25 cellular contexts compared by ENCODE assay signal in genomic region chr16:88738167-88739084, GRCh38. TPM values are rescaled to one million over a fixed set of nuclear protein-coding genes. Genes with fewer than 3 reads are reported as not detected.
DNase-seq lines count a peak whose midpoint lies in the region; ATAC-seq, FAIRE-seq and TF ChIP-seq lines count a peak whose summit lies in the region.
"Had no signal": no experiment of that assay in that cellular context is flagged by ENCODE, and none has a peak within 500 bp of the region (broad histone marks: within the 10 kb centered on the region; RNA-seq: fewer than 3 reads in every experiment).

No MANE protein-coding gene starts in this region.

- H2AFZ ChIP-seq in IMR-90 (replicated peaks; ENCODE audit: low read length, poor library complexity) (no peak overlapping the region), H1 (ENCODE audit: low read length) (no peak overlapping the region)

- no peaks in the 10 kb centered on the region for H3K79me2 ChIP-seq in H1 (ENCODE audit: control insufficient read depth in 1 of 2, insufficient read depth in 2 of 2, low read length in 2 of 2)

- no peaks in the 10 kb centered on the region for H3K23me2 ChIP-seq in H1 (ENCODE audit: low read depth, low read length)

- no peak overlapping the region for H3K4me3 ChIP-seq in IMR-90 (ENCODE audit: insufficient read depth, low read depth, low read length)
- H3K4me3 ChIP-seq in H1 (ENCODE audit: extremely low read depth in 1 of 4, insufficient read depth in 2 of 4, low read depth in 3 of 4, low read length in 4 of 4), result no peak overlapping the region
- H3K4me3 ChIP-seq in sigmoid colon, result no peak overlapping the region
- H3K4me3 ChIP-seq: left ventricle myocardium inferior, pancreas, tibial nerve had no signal

- H4K20me1 ChIP-seq in IMR-90 (ENCODE audit: insufficient read depth, low read length) (peaks cover 46% of the 10 kb centered on the region), H1 (replicated peaks in 1 of 2; ENCODE audit: control insufficient read depth in 1 of 2, insufficient read depth in 2 of 2, low read length in 2 of 2) (peaks cover 0 to 12% of the 10 kb centered on the region in 2 experiments)

- H2BK20ac ChIP-seq in IMR-90 (ENCODE audit: low read depth, low read length), result no peak overlapping the region
- H2BK20ac ChIP-seq in H1 (ENCODE audit: low read length), result no peak overlapping the region

- 0 out of 2 replicates have a peak overlapping the region, but pooled peaks have one; percentile 43 for H2BK12ac ChIP-seq in H1 (ENCODE audit: low read depth, low read length)

- H3K9me3 ChIP-seq in IMR-90 (ENCODE audit: control insufficient read depth, insufficient read depth, low read length), result no peaks in the 10 kb centered on the region
- H3K9me3 ChIP-seq in H1 (ENCODE audit: insufficient read depth in 2 of 2, low read depth in 1 of 2, low read length in 1 of 2), result no peaks in the 10 kb centered on the region
- H3K9me3 ChIP-seq in sigmoid colon, result no peaks in the 10 kb centered on the region
- H3K9me3 ChIP-seq: left ventricle myocardium inferior, pancreas, tibial nerve had no signal

- H3K4ac ChIP-seq in IMR-90 (ENCODE audit: low read depth, low read length), result no peak overlapping the region
- H3K4ac ChIP-seq in H1 (replicated peaks; ENCODE audit: insufficient read length, low read depth, low read length), result peak overlapping the region; percentile 69

- DNase-seq in COLO668 (lab: John Stamatoyannopoulos, UW; ENCODE audit: unreplicated experiment) (peak; percentile 43), IMR-90 (no peak), H1 (ENCODE audit: low read depth in 1 of 2, low spot score in 2 of 2) (no peak), sigmoid colon (no peak), GM20000 (ENCODE audit: low spot score) (no peak)
- DNase-seq in activated CD4-positive, alpha-beta T cell treated with anti-CD3 and anti-CD28 coated beads for 36 hours, result no peak
- no peak for DNase-seq in naive thymus-derived CD8-positive, alpha-beta T cell
- DNase-seq: activated B cell treated with CpG ODN at 0.5 μM for 24 hours; activated CD4-positive, alpha-beta T cell treated with anti-CD3 and anti-CD28 coated beads, Interleukin-2, amount 50 U/mL, for 4 hours; CD8-positive, alpha-beta T cell; DND-41; H9; left ventricle myocardium inferior; midbrain; NCI-H1048; NCI-H187; NCI-H526 treated with DMSO at 0.1 percent for 48 hours; stimulated activated CD4-positive, alpha-beta T cell treated with anti-CD3 and anti-CD28 coated beads, Interleukin-12 subunit alpha, Interleukin-12 subunit beta, amount 100 ng/mL, for 4 hours; stimulated activated CD4-positive, alpha-beta T cell treated with anti-CD3 and anti-CD28 coated beads, Interleukin-4, amount 100 ng/mL, for 24 hours; stimulated activated naive CD8-positive, alpha-beta T cell treated with anti-CD3 and anti-CD28 coated beads, Interleukin-15, Interleukin-2, amounts not matched to agents 100 U/mL and 50 U/mL, for 24 hours had no signal

- no peak overlapping the region for H3K4me2 ChIP-seq in IMR-90 (ENCODE audit: low read depth, low read length)
- H3K4me2 ChIP-seq in H1 (ENCODE audit: insufficient read depth in 1 of 2, low read depth in 2 of 2, low read length in 2 of 2), result no peak overlapping the region

- TF ChIP-seq CTCF in IMR-90 (conservative IDR thresholded peaks at IDR 0.05; ENCODE audit: low read depth, low read length) (no peak), H1 (IDR thresholded peaks at IDR 0.05; ENCODE audit: control extremely low read depth in 1 of 3, insufficient read depth in 1 of 3, low read depth in 1 of 3, low read length in 3 of 3) (no peak), sigmoid colon (IDR thresholded peaks at IDR 0.05) (no peak), GM20000 (IDR thresholded peaks at IDR 0.05; ENCODE audit: extremely low read depth, missing control alignments) (no peak)

- TF ChIP-seq RAD21 in IMR-90 (IDR thresholded peaks at IDR 0.05; ENCODE audit: low read length) (no peak), H1 (IDR thresholded peaks at IDR 0.05 in 1 of 2, conservative IDR thresholded peaks at IDR 0.05 in 1 of 2; ENCODE audit: low read depth in 2 of 2, low read length in 2 of 2) (no peak)

- H3K23ac ChIP-seq in IMR-90 (ENCODE audit: low read depth, low read length) (no peak overlapping the region), H1 (ENCODE audit: insufficient read length) (no peak overlapping the region)

- H2AK9ac ChIP-seq in IMR-90 (replicated peaks; ENCODE audit: low read depth, low read length, poor library complexity), result peak overlapping the region; percentile 72

- no peak for ATAC-seq in IMR-90 (ENCODE audit: low read depth)
- ATAC-seq in activated CD4-positive, alpha-beta T cell treated with anti-CD3 and anti-CD28 coated beads for 36 hours, result no peak
- ATAC-seq in naive thymus-derived CD8-positive, alpha-beta T cell, result no peak
- ATAC-seq: stimulated activated naive CD8-positive, alpha-beta T cell treated with anti-CD3 and anti-CD28 coated beads, Interleukin-15, Interleukin-2, amounts not matched to agents 100 U/mL and 50 U/mL, for 24 hours had no signal

- H3K27me3 Mint-ChIP-seq in activated CD4-positive, alpha-beta T cell treated with anti-CD3 and anti-CD28 coated beads for 36 hours, result no peaks in the 10 kb centered on the region
- no peaks in the 10 kb centered on the region for H3K27me3 Mint-ChIP-seq in naive thymus-derived CD8-positive, alpha-beta T cell
- H3K27me3 Mint-ChIP-seq: activated B cell treated with CpG ODN at 0.5 μM for 24 hours; natural killer cell treated with Interleukin-12 subunit alpha and Interleukin-12 subunit beta and Interleukin-15 and Interleukin-18, amount 100 ng/mL, for 72 hours had no signal

- H4K8ac ChIP-seq in IMR-90 (ENCODE audit: low read depth in 2 of 2, low read length in 2 of 2) (no peak overlapping the region), H1 (ENCODE audit: extremely low read depth, insufficient read depth, low read length) (0 out of 2 replicates have a peak overlapping the region, but pooled peaks have one; percentile 25)

- H2AK5ac ChIP-seq in IMR-90 (ENCODE audit: low read depth, low read length), result no peak overlapping the region
- peak overlapping the region; percentile 34; the same call in 1 of the 2 replicates for H2AK5ac ChIP-seq in H1 (ENCODE audit: low read depth, low read length)

- H3K14ac ChIP-seq in IMR-90 (replicated peaks; ENCODE audit: low read depth, low read length) (no peak overlapping the region), H1 (ENCODE audit: insufficient read length) (no peak overlapping the region)

- H2BK15ac ChIP-seq in IMR-90 (ENCODE audit: low read depth, low read length) (no peak overlapping the region), H1 (ENCODE audit: low read length) (peak overlapping the region; percentile 92; the same call in 1 of the 2 replicates)

- H2BK120ac ChIP-seq in IMR-90 (ENCODE audit: low read depth, low read length) (no peak overlapping the region), H1 (replicated peaks; ENCODE audit: low read depth, low read length) (no peak overlapping the region)

- no peaks in the 10 kb centered on the region for H3K9me1 ChIP-seq in IMR-90 (ENCODE audit: insufficient read depth, low read length)

- H3K36me3 Mint-ChIP-seq in activated CD4-positive, alpha-beta T cell treated with anti-CD3 and anti-CD28 coated beads for 36 hours (ENCODE audit: low read depth), result peaks cover 5% of the 10 kb centered on the region
- H3K36me3 Mint-ChIP-seq in naive thymus-derived CD8-positive, alpha-beta T cell, result peaks cover 0 to 2% (median 0%) of the 10 kb centered on the region in 3 donors
- H3K36me3 Mint-ChIP-seq: natural killer cell treated with Interleukin-12 subunit alpha and Interleukin-12 subunit beta and Interleukin-15 and Interleukin-18, amount 100 ng/mL, for 72 hours had no signal

- TF ChIP-seq EP300 in H1 (IDR thresholded peaks at IDR 0.05; ENCODE audit: borderline replicate concordance in 1 of 2, low read depth in 2 of 2, low read length in 2 of 2) (no peak), sigmoid colon (IDR thresholded peaks at IDR 0.05) (no peak)

- no peaks in the 10 kb centered on the region for H3K27me3 ChIP-seq in IMR-90 (ENCODE audit: control insufficient read depth, insufficient read depth, low read length)
- no peaks in the 10 kb centered on the region for H3K27me3 ChIP-seq in H1 (replicated peaks in 1 of 4; ENCODE audit: control insufficient read depth in 3 of 4, extremely low read depth in 1 of 4, insufficient read depth in 3 of 4, low read length in 3 of 4)
- no peaks in the 10 kb centered on the region for H3K27me3 ChIP-seq in sigmoid colon
- H3K27me3 ChIP-seq: pancreas, tibial nerve had no signal

- POLR2A ChIA-PET in IMR-90 (lab: Charles Lee; ENCODE audit: unreplicated experiment), result no interaction called here
- POLR2A ChIA-PET in H1 (lab: Charles Lee; ENCODE audit: partially characterized antibody), result interaction anchor here (0.6 to 3.1 kb wide), 6 partner anchors 15 to 118 kb away, joined by 3 to 14 read pairs (median 5); partner anchors contain the start of genes GALNS and TRAPPC2L
- POLR2A ChIA-PET in activated CD4-positive, alpha-beta T cell treated with anti-CD3 and anti-CD28 coated beads for 36 hours (lab: Charles Lee), result no interaction called here
- POLR2A ChIA-PET in naive thymus-derived CD8-positive, alpha-beta T cell (lab: Charles Lee), result interaction anchor here (0.5 to 5.5 kb wide), 10 partner anchors 17 to 429 kb away, joined by 3 to 56 read pairs (median 6); partner anchors contain the start of genes APRT and PIEZO1

- no TSS peak for BruUV-seq in IMR-90 (replicated peaks; lab: Mats Ljungman, UMichigan)

- no peak overlapping the region for H3K4me3 Mint-ChIP-seq in activated CD4-positive, alpha-beta T cell treated with anti-CD3 and anti-CD28 coated beads for 36 hours
- H3K4me3 Mint-ChIP-seq in naive thymus-derived CD8-positive, alpha-beta T cell, result no peak overlapping the region
- H3K4me3 Mint-ChIP-seq: activated B cell treated with CpG ODN at 0.5 μM for 24 hours; CD8-positive, alpha-beta T cell; H9; natural killer cell treated with Interleukin-12 subunit alpha and Interleukin-12 subunit beta and Interleukin-15 and Interleukin-18, amount 100 ng/mL, for 72 hours had no signal

- H3K56ac ChIP-seq in IMR-90 (ENCODE audit: extremely low read depth, insufficient read depth, low read length) (no peak overlapping the region), H1 (replicated peaks; ENCODE audit: insufficient read length, low read depth, low read length) (no peak overlapping the region)

- H3K27ac ChIP-seq in IMR-90 (ENCODE audit: insufficient read depth, low read length), result no peak overlapping the region
- no peak overlapping the region for H3K27ac ChIP-seq in H1 (ENCODE audit: low read depth, low read length)
- H3K27ac ChIP-seq in sigmoid colon, result peak overlapping the region in 3 of 4 donors; percentile 60 to 71 (median 65)
- H3K27ac ChIP-seq: left ventricle myocardium inferior, pancreas had no signal

- H3K4me1 ChIP-seq in IMR-90 (ENCODE audit: control insufficient read depth, insufficient read depth, low read length), result no peaks in the 10 kb centered on the region
- peaks cover 0 to 5% (median 0%) of the 10 kb centered on the region in 4 experiments; a peak in 1 of 7 replicates for H3K4me1 ChIP-seq in H1 (replicated peaks in 1 of 4; ENCODE audit: control insufficient read depth in 3 of 4, insufficient read depth in 4 of 4, low read length in 3 of 4)
- peaks cover 0 to 11% (median 9%) of the 10 kb centered on the region in 4 donors for H3K4me1 ChIP-seq in sigmoid colon
- H3K4me1 ChIP-seq: pancreas had no signal

- H3K27ac Mint-ChIP-seq in activated CD4-positive, alpha-beta T cell treated with anti-CD3 and anti-CD28 coated beads for 36 hours, result no peak overlapping the region
- no peak overlapping the region for H3K27ac Mint-ChIP-seq in naive thymus-derived CD8-positive, alpha-beta T cell
- H3K27ac Mint-ChIP-seq: activated B cell treated with CpG ODN at 0.5 μM for 24 hours; CD8-positive, alpha-beta T cell; natural killer cell treated with Interleukin-12 subunit alpha and Interleukin-12 subunit beta and Interleukin-15 and Interleukin-18, amount 100 ng/mL, for 72 hours had no signal

- TF ChIP-seq POLR2A in IMR-90 (IDR thresholded peaks at IDR 0.05; ENCODE audit: low read depth, low read length), result no peak
- no peak for TF ChIP-seq POLR2A in H1 (IDR thresholded peaks at IDR 0.05; ENCODE audit: control extremely low read depth in 1 of 2, low read depth in 2 of 2, low read length in 2 of 2)
- no peak for TF ChIP-seq POLR2A in sigmoid colon (IDR thresholded peaks at IDR 0.05)

- intact Hi-C loops in IMR-90 (cut with micrococcal nuclease) (no loop called here), sigmoid colon (cut with DNase I) (loop anchor here (5.0 kb wide), 1 partner anchor 119 kb away; the partner anchor contains the start of genes GALNS and TRAPPC2L)
- intact Hi-C loops in activated CD4-positive, alpha-beta T cell treated with anti-CD3 and anti-CD28 coated beads for 36 hours (cut with DNase I, micrococcal nuclease), result loop anchor here in 1 of 2 experiments (5.0 kb wide), 2 partner anchors 64 to 429 kb away; partner anchors contain the start of gene CDT1

- no peaks in the 10 kb centered on the region for H3K9me3 Mint-ChIP-seq in activated CD4-positive, alpha-beta T cell treated with anti-CD3 and anti-CD28 coated beads for 36 hours (ENCODE audit: low read depth)
- H3K9me3 Mint-ChIP-seq in naive thymus-derived CD8-positive, alpha-beta T cell, result no peaks in the 10 kb centered on the region
- H3K9me3 Mint-ChIP-seq: activated B cell treated with CpG ODN at 0.5 μM for 24 hours; CD8-positive, alpha-beta T cell; H9; natural killer cell treated with Interleukin-12 subunit alpha and Interleukin-12 subunit beta and Interleukin-15 and Interleukin-18, amount 100 ng/mL, for 72 hours had no signal

- no peaks in the 10 kb centered on the region for H3K4me1 Mint-ChIP-seq in activated CD4-positive, alpha-beta T cell treated with anti-CD3 and anti-CD28 coated beads for 36 hours
- peaks cover 0 to 5% (median 2%) of the 10 kb centered on the region in 4 donors for H3K4me1 Mint-ChIP-seq in naive thymus-derived CD8-positive, alpha-beta T cell

- no peak overlapping the region for H3K18ac ChIP-seq in IMR-90 (ENCODE audit: low read depth, low read length)
- no peak overlapping the region for H3K18ac ChIP-seq in H1 (ENCODE audit: extremely low read depth, low read length)

- 92% methylated on average over 31 of the region's 41 CpGs; no CpG with 5 or more reads in 1 of the 2 experiments for WGBS in IMR-90 (ENCODE audit: extremely low coverage in 2 of 2, insufficient read length in 1 of 2), 2 experiments
- 90% methylated on average over 33 of the region's 41 CpGs; no CpG with 5 or more reads in 1 of the 2 experiments for WGBS in H1 (ENCODE audit: extremely low coverage in 1 of 2, insufficient coverage in 1 of 2, insufficient read length in 1 of 2, insufficient replicate concordance in 2 of 2, low coverage in 1 of 2, low lambda C conversion rate in 2 of 2, missing lambda C conversion rate in 1 of 2), 2 experiments
- WGBS in sigmoid colon, 2 donors, result 88 to 90% methylated on average over 41 of the region's 41 CpGs

- dilution Hi-C loops in IMR-90 (cut with HindIII; ENCODE audit: low sequenced_read_pairs, unreplicated experiment), result no loop called here

- CTCF ChIA-PET in IMR-90 (lab: Yijun Ruan, JAX) (interaction anchor here (0.7 to 1.5 kb wide), 7 partner anchors 9 to 119 kb away, joined by 3 to 5 read pairs (median 4); partner anchors contain the start of genes APRT and TRAPPC2L), H1 (lab: Charles Lee; ENCODE audit: partially characterized antibody) (interaction anchor here (0.7 to 10.0 kb wide), 26 partner anchors 15 to 473 kb away, joined by 3 to 251 read pairs (median 6); partner anchors contain the start of genes GALNS, PIEZO1 and TRAPPC2L)
- CTCF ChIA-PET in activated CD4-positive, alpha-beta T cell treated with anti-CD3 and anti-CD28 coated beads for 36 hours (lab: Charles Lee), result interaction anchor here (0.7 to 3.8 kb wide), 16 partner anchors 13 to 579 kb away, joined by 3 to 59 read pairs (median 5); partner anchors contain the start of gene PIEZO1

- H4K5ac ChIP-seq in IMR-90 (ENCODE audit: low read depth, low read length) (no peak overlapping the region), H1 (ENCODE audit: insufficient read length, low read depth, low read length) (no peak overlapping the region)

- H3K79me1 ChIP-seq in IMR-90 (ENCODE audit: low read depth in 1 of 2, low read length in 2 of 2) (peaks cover 10 to 63% of the 10 kb centered on the region in 2 experiments), H1 (ENCODE audit: low read depth, low read length) (no peaks in the 10 kb centered on the region)

- in situ Hi-C loops in IMR-90 (cut with MboI; ENCODE audit: low sequenced_read_pairs), result no loop called here

- H4K91ac ChIP-seq in IMR-90 (ENCODE audit: insufficient read depth, low read depth, low read length) (no peak overlapping the region), H1 (replicated peaks; ENCODE audit: insufficient read length, low read length) (no peak overlapping the region)

- no peak for FAIRE-seq in H1 (lab: Jason Lieb, UNC)
- FAIRE-seq: pancreas had no signal

- no peak overlapping the region for H2BK5ac ChIP-seq in IMR-90 (ENCODE audit: low read depth, low read length, poor library complexity, severe bottlenecking)
- 0 out of 2 replicates have a peak overlapping the region, but pooled peaks have one; percentile 44 for H2BK5ac ChIP-seq in H1 (ENCODE audit: low read depth, low read length)

- no peak overlapping the region for H3K9ac ChIP-seq in IMR-90 (ENCODE audit: low read depth, low read length)
- H3K9ac ChIP-seq in H1 (replicated peaks in 1 of 4; ENCODE audit: extremely low read depth in 1 of 4, low read depth in 3 of 4, low read length in 3 of 4), result no peak overlapping the region; a peak in 2 of 7 replicates

- H3K36me3 ChIP-seq in IMR-90 (ENCODE audit: control insufficient read depth, insufficient read depth, low read length), result peaks cover 60% of the 10 kb centered on the region
- peaks cover 0 to 12% (median under 1%) of the 10 kb centered on the region in 4 experiments; a peak in 2 of 8 replicates for H3K36me3 ChIP-seq in H1 (ENCODE audit: control insufficient read depth in 2 of 4, insufficient read depth in 4 of 4, low read length in 3 of 4)
- H3K36me3 ChIP-seq in sigmoid colon, result peaks cover 17 to 77% (median 55%) of the 10 kb centered on the region in 4 donors

RNA-seq across cellular contexts. Expression of gene CTU2, which starts 32.1 kb away (rescaled TPM):
- 12.8 and 12.9 TPM in 2 replicates for total RNA-seq in IMR-90 (2012; rRNA removed)
- 18.4 and 23.4 TPM in 2 replicates for polyA plus RNA-seq in IMR-90 (2012; rRNA removed)
- polyA plus RNA-seq in IMR-90 (2012; cell fraction: cytosol; rRNA removed), result 16.4 and 19.7 TPM in 2 replicates
- 25.5 and 154 TPM in 2 replicates for polyA plus RNA-seq in IMR-90 (2012; cell fraction: nucleus; rRNA removed; ENCODE audit: low replicate concordance)
- total RNA-seq in H1 (2021; fragmentation: NEBNext Ultra II Directional; extraction: Animal tissue kit (Norgen Biotek cat#: 25700)), result 42.9 and 49.7 TPM in 2 replicates
- 32.7 and 45.4 TPM in 2 replicates for polyA plus RNA-seq in H1 (2011; rRNA removed)
- 29.7 TPM for polyA plus RNA-seq in H1 (2011; cell fraction: cytosol; rRNA removed)
- 60.2 TPM for polyA plus RNA-seq in H1 (2011; cell fraction: nucleus; rRNA removed)
- 22.3 to 36.0 TPM (median 28.1 TPM) in 4 replicates for polyA plus RNA-seq in H1 (2012, experiment 1 of 2)
- 31.0 TPM for polyA plus RNA-seq in H1 (2012, experiment 2 of 2)
- 62.2 TPM for polyA plus RNA-seq in H1 (2013, experiment 1 of 2)
- polyA plus RNA-seq in H1 (2013, experiment 2 of 2), result 60.5 TPM
- 10.7 and 10.9 TPM in 2 replicates for polyA minus RNA-seq in H1 (2011; rRNA and poly(A)+ RNA removed)
- polyA minus RNA-seq in H1 (2011; cell fraction: cytosol; rRNA and poly(A)+ RNA removed), result 19.5 TPM
- 20.0 TPM for polyA minus RNA-seq in H1 (2011; cell fraction: nucleus; rRNA and poly(A)+ RNA removed)
- 10 to 100 TPM in 3 of 4 donors, 1 to 10 TPM in 1; 6.1 to 11.7 (median 10.7) TPM for total RNA-seq in sigmoid colon
- polyA plus RNA-seq in sigmoid colon, result 10 to 100 TPM in 1 of 3 donors, 1 to 10 TPM in 2; 8.4 to 16.3 (median 9.2) TPM
- 10 to 100 TPM; 29.6 to 36.2 TPM for total RNA-seq in activated CD4-positive, alpha-beta T cell treated with anti-CD3 and anti-CD28 coated beads for 36 hours
- total RNA-seq in naive thymus-derived CD8-positive, alpha-beta T cell, result 10 to 100 TPM; 28.7 to 31.5 TPM
- polyA plus RNA-seq in naive thymus-derived CD8-positive, alpha-beta T cell, result 10 to 100 TPM; 16.9 to 21.9 (median 19.0) TPM

RNA-seq across cellular contexts. Expression of gene RNF166, which starts 32.2 kb away (rescaled TPM):
- total RNA-seq in IMR-90 (2012; rRNA removed) (6.9 and 8.1 TPM in 2 replicates), sigmoid colon (10 to 100 TPM; 16.0 to 21.4 (median 17.9) TPM)
- polyA plus RNA-seq in IMR-90 (2012; rRNA removed) (17.4 and 24.1 TPM in 2 replicates), H1 (2011; rRNA removed) (29.8 and 36.6 TPM in 2 replicates), sigmoid colon (10 to 100 TPM in 1 of 3 donors, 1 to 10 TPM in 2; 5.4 to 34.8 (median 6.2) TPM)
- polyA plus RNA-seq in IMR-90 (2012; cell fraction: cytosol; rRNA removed), result 13.4 and 20.8 TPM in 2 replicates
- 31.6 and 83.7 TPM in 2 replicates for polyA plus RNA-seq in IMR-90 (2012; cell fraction: nucleus; rRNA removed; ENCODE audit: low replicate concordance)
- 28.7 and 31.2 TPM in 2 replicates for total RNA-seq in H1 (2021; fragmentation: NEBNext Ultra II Directional; extraction: Animal tissue kit (Norgen Biotek cat#: 25700))
- polyA plus RNA-seq in H1 (2011; cell fraction: cytosol; rRNA removed), result 33.3 TPM
- 86.5 TPM for polyA plus RNA-seq in H1 (2011; cell fraction: nucleus; rRNA removed)
- 11.9 to 24.8 TPM (median 22.4 TPM) in 4 replicates for polyA plus RNA-seq in H1 (2012, experiment 1 of 2)
- polyA plus RNA-seq in H1 (2012, experiment 2 of 2), result 21.8 TPM
- 24.2 TPM for polyA plus RNA-seq in H1 (2013, experiment 1 of 2)
- 22.1 TPM for polyA plus RNA-seq in H1 (2013, experiment 2 of 2)
- 11.7 and 12.3 TPM in 2 replicates for polyA minus RNA-seq in H1 (2011; rRNA and poly(A)+ RNA removed)
- polyA minus RNA-seq in H1 (2011; cell fraction: cytosol; rRNA and poly(A)+ RNA removed), result 23.6 TPM
- polyA minus RNA-seq in H1 (2011; cell fraction: nucleus; rRNA and poly(A)+ RNA removed), result 24.6 TPM
- total RNA-seq in activated CD4-positive, alpha-beta T cell treated with anti-CD3 and anti-CD28 coated beads for 36 hours, result 10 to 100 TPM; 44.0 to 49.7 TPM
- total RNA-seq in naive thymus-derived CD8-positive, alpha-beta T cell, result 100 to 1,000 TPM; 209 to 230 TPM
- 100 to 1,000 TPM in 2 of 3 donors, 10 to 100 TPM in 1; 79.4 to 104 (median 101) TPM for polyA plus RNA-seq in naive thymus-derived CD8-positive, alpha-beta T cell

RNA-seq across cellular contexts. Expression of gene PIEZO1, which starts 46.6 kb away (rescaled TPM):
- 36.2 and 48.6 TPM in 2 replicates for total RNA-seq in IMR-90 (2012; rRNA removed)
- polyA plus RNA-seq in IMR-90 (2012; rRNA removed), result 372 and 392 TPM in 2 replicates
- polyA plus RNA-seq in IMR-90 (2012; cell fraction: cytosol; rRNA removed), result 218 and 326 TPM in 2 replicates
- polyA plus RNA-seq in IMR-90 (2012; cell fraction: nucleus; rRNA removed; ENCODE audit: low replicate concordance), result 957 and 2,926 TPM in 2 replicates
- 63.6 and 67.5 TPM in 2 replicates for total RNA-seq in H1 (2021; fragmentation: NEBNext Ultra II Directional; extraction: Animal tissue kit (Norgen Biotek cat#: 25700))
- polyA plus RNA-seq in H1 (2011; rRNA removed), result 42.3 and 62.6 TPM in 2 replicates
- 43.1 TPM for polyA plus RNA-seq in H1 (2011; cell fraction: cytosol; rRNA removed)
- 361 TPM for polyA plus RNA-seq in H1 (2011; cell fraction: nucleus; rRNA removed)
- polyA plus RNA-seq in H1 (2012, experiment 1 of 2), result 37.5 to 75.6 TPM (median 65.9 TPM) in 4 replicates
- 43.7 TPM for polyA plus RNA-seq in H1 (2012, experiment 2 of 2)
- polyA plus RNA-seq in H1 (2013, experiment 1 of 2), result 76.1 TPM
- polyA plus RNA-seq in H1 (2013, experiment 2 of 2), result 73.2 TPM
- polyA minus RNA-seq in H1 (2011; rRNA and poly(A)+ RNA removed), result 19.7 and 34.2 TPM in 2 replicates
- polyA minus RNA-seq in H1 (2011; cell fraction: cytosol; rRNA and poly(A)+ RNA removed), result 33.0 TPM
- 63.0 TPM for polyA minus RNA-seq in H1 (2011; cell fraction: nucleus; rRNA and poly(A)+ RNA removed)
- 100 to 1,000 TPM in 3 of 4 donors, 10 to 100 TPM in 1; 97.4 to 242 (median 158) TPM for total RNA-seq in sigmoid colon
- 100 to 1,000 TPM in 1 of 3 donors, 10 to 100 TPM in 2; 18.0 to 169 (median 29.4) TPM for polyA plus RNA-seq in sigmoid colon
- total RNA-seq in activated CD4-positive, alpha-beta T cell treated with anti-CD3 and anti-CD28 coated beads for 36 hours, result 100 to 1,000 TPM; 105 to 126 TPM
- 10 to 100 TPM; 90.0 to 94.5 TPM for total RNA-seq in naive thymus-derived CD8-positive, alpha-beta T cell
- 1 to 10 TPM; 2.4 to 8.4 (median 5.7) TPM for polyA plus RNA-seq in naive thymus-derived CD8-positive, alpha-beta T cell

RNA-seq across cellular contexts. Expression of gene SNAI3, which starts 52.1 kb away (rescaled TPM):
- total RNA-seq in IMR-90 (2012; rRNA removed), result not detected in 2 replicates
- 0.21 and 0.34 TPM in 2 replicates for polyA plus RNA-seq in IMR-90 (2012; rRNA removed)
- polyA plus RNA-seq in IMR-90 (2012; cell fraction: cytosol; rRNA removed), result 0.19 and 0.21 TPM in 2 replicates
- 0.11 and 0.23 TPM in 2 replicates for polyA plus RNA-seq in IMR-90 (2012; cell fraction: nucleus; rRNA removed; ENCODE audit: low replicate concordance)
- total RNA-seq in H1 (2021; fragmentation: NEBNext Ultra II Directional; extraction: Animal tissue kit (Norgen Biotek cat#: 25700)), result 8.5 and 8.7 TPM in 2 replicates
- 13.3 and 15.8 TPM in 2 replicates for polyA plus RNA-seq in H1 (2011; rRNA removed)
- polyA plus RNA-seq in H1 (2011; cell fraction: cytosol; rRNA removed), result 9.4 TPM
- 11.3 TPM for polyA plus RNA-seq in H1 (2011; cell fraction: nucleus; rRNA removed)
- polyA plus RNA-seq in H1 (2012, experiment 1 of 2), result 5.5 to 8.7 TPM (median 8.3 TPM) in 4 replicates
- 9.6 TPM for polyA plus RNA-seq in H1 (2012, experiment 2 of 2)
- polyA plus RNA-seq in H1 (2013, experiment 1 of 2), result 9.0 TPM
- 9.0 TPM for polyA plus RNA-seq in H1 (2013, experiment 2 of 2)
- 4.3 and 5.2 TPM in 2 replicates for polyA minus RNA-seq in H1 (2011; rRNA and poly(A)+ RNA removed)
- 7.3 TPM for polyA minus RNA-seq in H1 (2011; cell fraction: cytosol; rRNA and poly(A)+ RNA removed)
- polyA minus RNA-seq in H1 (2011; cell fraction: nucleus; rRNA and poly(A)+ RNA removed), result 4.7 TPM
- total RNA-seq in sigmoid colon, result under 1 TPM in 2 of 4 donors, not detected in 2; 0.71 to 0.82 TPM
- polyA plus RNA-seq in sigmoid colon, result 1 to 10 TPM in 1 of 3 donors, under 1 TPM in 2; 0.46 to 3.0 (median 0.60) TPM
- total RNA-seq in activated CD4-positive, alpha-beta T cell treated with anti-CD3 and anti-CD28 coated beads for 36 hours, result 1 to 10 TPM; 3.6 to 4.1 TPM
- 1 to 10 TPM; 2.3 to 2.5 TPM for total RNA-seq in naive thymus-derived CD8-positive, alpha-beta T cell
- polyA plus RNA-seq in naive thymus-derived CD8-positive, alpha-beta T cell, result 1 to 10 TPM; 3.3 to 6.1 (median 5.3) TPM
- total RNA-seq: cerebellum, fibroblast of villous mesenchyme had no signal

Comparison
In these comparisons a context has a peak if more than half of its experiments do, and no peak if none do; other contexts are left out.
1. H3K27ac ChIP-seq: peak in sigmoid colon (3 of 4); none in IMR-90 (single experiment) and H1 (single experiment).
2. POLR2A ChIA-PET loops: an anchor here in H1 (0.6 to 3.1 kb wide) and naive thymus-derived CD8-positive, alpha-beta T cell (0.5 to 5.5 kb wide); none called in IMR-90 and activated CD4-positive, alpha-beta T cell treated with anti-CD3 and anti-CD28 coated beads for 36 hours.